8 cellular contexts compared by ENCODE assay signal in genomic region chr17:64063766-64064224, GRCh38. TPM values are rescaled to one million over a fixed set of nuclear protein-coding genes. Genes with fewer than 3 reads are reported as not detected.
DNase-seq lines count a peak whose midpoint lies in the region; ATAC-seq and TF ChIP-seq lines count a peak whose summit lies in the region.

No MANE protein-coding gene starts in this region.

- H3K27me3 ChIP-seq in BLaER1 treated with 17β-estradiol and CSF1 and Interleukin-3, amounts not matched to agents 10 nM and 100 nM, result no peaks in the 10 kb centered on the region

- peak; percentile 71 for DNase-seq in activated CD8-positive, alpha-beta T cell treated with anti-CD3 and anti-CD28 coated beads, Interleukin-2, amount 10 ng/mL, durations not matched to agents 7 days and 5 days
- DNase-seq in epithelial cell of prostate (ENCODE audit: low read depth, low spot score), result peak; percentile 48
- peak; percentile 53 for DNase-seq in natural killer cell
- no peak for DNase-seq in COLO829 (ENCODE audit: low spot score)

- peak; percentile 40 for TF ChIP-seq CTCF in natural killer cell (IDR thresholded peaks at IDR 0.05)

- H3K9me3 ChIP-seq in BLaER1 treated with 17β-estradiol and CSF1 and Interleukin-3, amounts not matched to agents 10 nM and 100 nM (replicated peaks in 1 of 11), result peaks cover 10 to 19% (median 15%) of the 10 kb centered on the region in 11 experiments

- H3K36me3 Mint-ChIP-seq in IgD-negative memory B cell (peaks cover 22% of the 10 kb centered on the region), natural killer cell (peaks cover 16% of the 10 kb centered on the region)
- H3K36me3 Mint-ChIP-seq in activated CD8-positive, alpha-beta T cell treated with anti-CD3 and anti-CD28 coated beads, Interleukin-2, amount 10 ng/mL, durations not matched to agents 7 days and 5 days (ENCODE audit: low read depth), result peaks cover 63% of the 10 kb centered on the region

- no peak overlapping the region for H3K4me3 ChIP-seq in BLaER1 treated with 17β-estradiol and CSF1 and Interleukin-3, amounts not matched to agents 10 nM and 100 nM

- peaks cover 0 to 5% (median 3%) of the 10 kb centered on the region in 3 donors for H3K9me3 Mint-ChIP-seq in IgD-negative memory B cell
- H3K9me3 Mint-ChIP-seq in activated CD8-positive, alpha-beta T cell treated with anti-CD3 and anti-CD28 coated beads, Interleukin-2, amount 10 ng/mL, durations not matched to agents 7 days and 5 days (ENCODE audit: insufficient read depth), result peaks cover 2% of the 10 kb centered on the region
- H3K9me3 Mint-ChIP-seq in natural killer cell, result peaks cover 3 to 4% of the 10 kb centered on the region in 2 donors

- peak overlapping the region in 2 of 11 experiments; percentile 51 to 64; a peak in 1 of 22 replicates for H3K27ac ChIP-seq in BLaER1 treated with 17β-estradiol and CSF1 and Interleukin-3, amounts not matched to agents 10 nM and 100 nM
- peak overlapping the region; percentile 55 for H3K27ac ChIP-seq in epithelial cell of prostate

- H3K36me3 ChIP-seq in BLaER1 treated with 17β-estradiol and CSF1 and Interleukin-3, amounts not matched to agents 10 nM and 100 nM, result peaks cover 15 to 60% (median 44%) of the 10 kb centered on the region in 11 experiments

- POLR2A ChIA-PET in activated CD8-positive, alpha-beta T cell treated with anti-CD3 and anti-CD28 coated beads, Interleukin-2, amount 10 ng/mL, durations not matched to agents 7 days and 5 days (lab: Charles Lee), result interaction anchor here (1.1 to 1.5 kb wide), 4 partner anchors 58 to 81 kb away, joined by 3 to 8 read pairs (median 3); partner anchors contain the start of gene ERN1

- intact Hi-C loops in natural killer cell (cut with micrococcal nuclease), result loop anchor here (1.0 to 2.0 kb wide), 2 partner anchors 39 to 67 kb away; partner anchors contain the start of gene ERN1

- peak; percentile 64 for ATAC-seq in activated CD8-positive, alpha-beta T cell treated with anti-CD3 and anti-CD28 coated beads, Interleukin-2, amount 10 ng/mL, durations not matched to agents 7 days and 5 days
- ATAC-seq in natural killer cell (peak; percentile 43 to 62 (median 57)), HG02588 (IDR thresholded peaks at IDR 0.05; ENCODE audit: unreplicated experiment) (no peak), GM19035 (IDR thresholded peaks at IDR 0.05; ENCODE audit: unreplicated experiment) (no peak)

- H3K27me3 Mint-ChIP-seq in IgD-negative memory B cell, result no peaks in the 10 kb centered on the region
- H3K27me3 Mint-ChIP-seq in activated CD8-positive, alpha-beta T cell treated with anti-CD3 and anti-CD28 coated beads, Interleukin-2, amount 10 ng/mL, durations not matched to agents 7 days and 5 days (ENCODE audit: low read depth), result no peaks in the 10 kb centered on the region
- no peaks in the 10 kb centered on the region for H3K27me3 Mint-ChIP-seq in natural killer cell (ENCODE audit: low read depth in 2 of 2)

- no peak overlapping the region for H3K9ac ChIP-seq in BLaER1 treated with 17β-estradiol and CSF1 and Interleukin-3, amounts not matched to agents 10 nM and 100 nM

- H3K4me1 ChIP-seq in BLaER1 treated with 17β-estradiol and CSF1 and Interleukin-3, amounts not matched to agents 10 nM and 100 nM, result peaks cover 12 to 68% (median 28%) of the 10 kb centered on the region in 10 experiments

- H3K27ac Mint-ChIP-seq in IgD-negative memory B cell, result peak overlapping the region in 2 of 3 donors; percentile 74 to 82
- H3K27ac Mint-ChIP-seq in activated CD8-positive, alpha-beta T cell treated with anti-CD3 and anti-CD28 coated beads, Interleukin-2, amount 10 ng/mL, durations not matched to agents 7 days and 5 days, result peak overlapping the region; percentile 1
- peak overlapping the region; percentile 90 to 97 for H3K27ac Mint-ChIP-seq in natural killer cell

- CTCF ChIA-PET in activated CD8-positive, alpha-beta T cell treated with anti-CD3 and anti-CD28 coated beads, Interleukin-2, amount 10 ng/mL, durations not matched to agents 7 days and 5 days (lab: Charles Lee), result interaction anchor here (0.6 to 12.3 kb wide), 35 partner anchors 9 to 145 kb away, joined by 3 to 287 read pairs (median 5); partner anchors contain the start of genes ERN1 and ICAM2

- peak overlapping the region in 1 of 4 donors; percentile 80 for H3K4me3 Mint-ChIP-seq in IgD-negative memory B cell
- H3K4me3 Mint-ChIP-seq in activated CD8-positive, alpha-beta T cell treated with anti-CD3 and anti-CD28 coated beads, Interleukin-2, amount 10 ng/mL, durations not matched to agents 7 days and 5 days, result no peak overlapping the region
- peak overlapping the region; percentile 59 for H3K4me3 Mint-ChIP-seq in natural killer cell

- H3K4me1 Mint-ChIP-seq in IgD-negative memory B cell (peaks cover 13 to 14% (median 14%) of the 10 kb centered on the region in 3 donors), natural killer cell (peaks cover 49 to 98% of the 10 kb centered on the region in 2 donors)
- H3K4me1 Mint-ChIP-seq in activated CD8-positive, alpha-beta T cell treated with anti-CD3 and anti-CD28 coated beads, Interleukin-2, amount 10 ng/mL, durations not matched to agents 7 days and 5 days (ENCODE audit: low read depth), result peaks cover 71% of the 10 kb centered on the region

- H3K4me2 ChIP-seq in BLaER1 treated with 17β-estradiol and CSF1 and Interleukin-3, amounts not matched to agents 10 nM and 100 nM, result peak overlapping the region in 8 of 11 experiments; percentile 21 to 69 (median 56); a peak in 8 of 22 replicates

- no peaks in the 10 kb centered on the region for H4K20me1 ChIP-seq in BLaER1 treated with 17β-estradiol and CSF1 and Interleukin-3, amounts not matched to agents 10 nM and 100 nM

RNA-seq across cellular contexts. Expression of gene ICAM2, which starts 43.4 kb away (rescaled TPM):
- polyA plus RNA-seq in IgD-negative memory B cell, result 183 TPM
- 10 to 100 TPM; 48.4 to 51.3 TPM for total RNA-seq in activated CD8-positive, alpha-beta T cell treated with anti-CD3 and anti-CD28 coated beads, Interleukin-2, amount 10 ng/mL, durations not matched to agents 7 days and 5 days
- 10 to 100 TPM; 73.2 to 91.0 (median 78.0) TPM for total RNA-seq in natural killer cell

Comparison
In these comparisons a context has a peak if more than half of its experiments do, and no peak if none do; other contexts are left out.
1. H3K27ac Mint-ChIP-seq: peak in every context shown above with its lines; median percentile 94 in natural killer cell; 78 in IgD-negative memory B cell; 1 in activated CD8-positive, alpha-beta T cell treated with anti-CD3 and anti-CD28 coated beads, Interleukin-2, amount 10 ng/mL, durations not matched to agents 7 days and 5 days.
2. ATAC-seq: peak in activated CD8-positive, alpha-beta T cell treated with anti-CD3 and anti-CD28 coated beads, Interleukin-2, amount 10 ng/mL, durations not matched to agents 7 days and 5 days (single experiment) and natural killer cell (3 of 3); none in HG02588 (single experiment) and GM19035 (single experiment).